8 cellular contexts compared by ENCODE assay signal in genomic region chr2:45729753-45730512, GRCh38.
DNase-seq lines count a peak whose midpoint lies in the region; ATAC-seq, FAIRE-seq and TF ChIP-seq lines count a peak whose summit lies in the region.

No MANE protein-coding gene starts in this region.

- CTCF ChIA-PET in AG04450 (lab: Charles Lee): interaction anchor here (0.7 to 0.9 kb wide), 3 partner anchors 9 to 27 kb away, joined by 3 read pairs; no protein-coding TSS in a partner anchor

- no peaks in the 10 kb centered on the region for H3K4me1 ChIP-seq in kidney (ENCODE audit: control insufficient read depth in 1 of 2, insufficient read depth in 1 of 2, low read depth in 1 of 2, low read length in 2 of 2)

- intact Hi-C loops in kidney (cut with DNase I): no loop called here

- TF ChIP-seq CTCF in AG04450 (IDR thresholded peaks at IDR 0.05; ENCODE audit: low read depth, low read length) (peak; percentile 13; the same call in 1 of the 2 replicates), kidney (IDR thresholded peaks at IDR 0.05; ENCODE audit: borderline replicate concordance, extremely low read depth, insufficient read depth) (peak; percentile 21)

- no peaks in the 10 kb centered on the region for H3K36me3 ChIP-seq in kidney (ENCODE audit: control insufficient read depth in 1 of 2, insufficient read depth in 2 of 2, low read length in 2 of 2)

- no peak overlapping the region for H3K27ac ChIP-seq in AG04450 (ENCODE audit: low read depth, low read length)
- H3K27ac ChIP-seq in kidney (ENCODE audit: low read depth in 2 of 2, low read length in 2 of 2): no peak overlapping the region

- DNase-seq in AG04450 (ENCODE audit: low read depth, low spot score): no peak
- peak; percentile 37 for DNase-seq in RKO (ENCODE audit: low spot score)
- no peak for DNase-seq in kidney
- no peak for DNase-seq in activated T-cell treated with anti-CD3 and anti-CD28 coated beads, Interleukin-2, amount 50 U/mL, for 4 hours
- DNase-seq in cerebellum (ENCODE audit: low spot score): no peak
- DNase-seq in SHP77 (lab: John Stamatoyannopoulos, UW): no peak

- no peaks in the 10 kb centered on the region for H3K27me3 Mint-ChIP-seq in activated T-cell treated with anti-CD3 and anti-CD28 coated beads, Interleukin-2, amount 50 U/mL, for 4 hours (ENCODE audit: low read depth)

- H3K4me3 ChIP-seq in AG04450 (ENCODE audit: low read depth, low read length): no peak overlapping the region
- H3K4me3 ChIP-seq in kidney (ENCODE audit: low read length in 2 of 2): no peak overlapping the region

- no peak overlapping the region for H3K4me3 Mint-ChIP-seq in activated T-cell treated with anti-CD3 and anti-CD28 coated beads, Interleukin-2, amount 50 U/mL, for 4 hours

- POLR2A ChIA-PET in AG04450 (lab: Yijun Ruan, JAX): no interaction called here

- no peak for FAIRE-seq in kidney (lab: Jason Lieb, UNC)

- no peak overlapping the region for H3K9ac ChIP-seq in kidney (ENCODE audit: low read length in 2 of 2)

- ATAC-seq in GM19023 (IDR thresholded peaks at IDR 0.05; ENCODE audit: unreplicated experiment) (peak; percentile 46), HG03045 (IDR thresholded peaks at IDR 0.05; ENCODE audit: unreplicated experiment) (peak; percentile 46)
- no peak for ATAC-seq in activated T-cell treated with anti-CD3 and anti-CD28 coated beads, Interleukin-2, amount 50 U/mL, for 4 hours

- peaks cover 6% of the 10 kb centered on the region for H3K4me1 Mint-ChIP-seq in activated T-cell treated with anti-CD3 and anti-CD28 coated beads, Interleukin-2, amount 50 U/mL, for 4 hours (ENCODE audit: low read depth)

- no peaks in the 10 kb centered on the region for H3K36me3 Mint-ChIP-seq in activated T-cell treated with anti-CD3 and anti-CD28 coated beads, Interleukin-2, amount 50 U/mL, for 4 hours (ENCODE audit: insufficient read depth)

- H3K27me3 ChIP-seq in AG04450 (ENCODE audit: control insufficient read depth, insufficient read depth, low read length): no peaks in the 10 kb centered on the region

- no peaks in the 10 kb centered on the region for H3K9me3 Mint-ChIP-seq in activated T-cell treated with anti-CD3 and anti-CD28 coated beads, Interleukin-2, amount 50 U/mL, for 4 hours

- H3K9me3 ChIP-seq in AG04450 (ENCODE audit: control insufficient read depth, insufficient read depth, low read length) (no peaks in the 10 kb centered on the region), kidney (ENCODE audit: control insufficient read depth in 1 of 2, low read length in 2 of 2) (no peaks in the 10 kb centered on the region)

Comparison
In these comparisons a context has a peak if more than half of its experiments do, and no peak if none do; other contexts are left out.
1. ATAC-seq: peak in GM19023 (single experiment) and HG03045 (single experiment); none in activated T-cell treated with anti-CD3 and anti-CD28 coated beads, Interleukin-2, amount 50 U/mL, for 4 hours (0 of 2).